8 cellular contexts compared by ENCODE assay signal in genomic region chrX:48696301-48697181, GRCh38. TPM values are rescaled to one million over a fixed set of nuclear protein-coding genes. Genes with fewer than 3 reads are reported as not detected.
DNase-seq lines count a peak whose midpoint lies in the region; ATAC-seq and TF ChIP-seq lines count a peak whose summit lies in the region.

SUV39H1 (plus strand) TSS chrX:48696734; CDS start chrX:48696785, 51 bp downstream.

- peak; percentile 87 for ATAC-seq in GM21786 (IDR thresholded peaks at IDR 0.05; ENCODE audit: unreplicated experiment)

- H2AFZ ChIP-seq in KMS-11 (ENCODE audit: low read depth) = peak within 1 kb of the TSS; percentile 71

- H3K36me3 ChIP-seq in KMS-11 (ENCODE audit: insufficient read depth) = no peaks in the 10 kb centered on the region
- peaks cover 14% of the 10 kb centered on the region for H3K36me3 ChIP-seq in muscle layer of colon (ENCODE audit: insufficient read depth, low read length)

- no peak for TF ChIP-seq CTCF in KMS-11 (conservative IDR thresholded peaks at IDR 0.05; ENCODE audit: low read depth, low read length)

- H3K9me3 ChIP-seq in muscle layer of colon (ENCODE audit: low read length) = no peaks in the 10 kb centered on the region

- H3K27me3 ChIP-seq in KMS-11 (ENCODE audit: insufficient read depth, low read depth) = no peaks in the 10 kb centered on the region
- H3K27me3 ChIP-seq in muscle layer of colon (ENCODE audit: control insufficient read depth in 1 of 2, insufficient read depth in 2 of 2, low read length in 2 of 2) = no peaks in the 10 kb centered on the region

- peak within 1 kb of the TSS; percentile 68 for H3K4me2 ChIP-seq in KMS-11

- H4K20me1 ChIP-seq in KMS-11 (ENCODE audit: insufficient read depth) = no peaks in the 10 kb centered on the region

- no peak within 1 kb of the TSS for H3K4me3 ChIP-seq in KMS-11 (IDR thresholded peaks at IDR 0.05; ENCODE audit: insufficient read depth, low read depth, low read length)
- H3K4me3 ChIP-seq in muscle layer of colon (ENCODE audit: low read depth in 1 of 2, low read length in 2 of 2) = peak within 1 kb of the TSS; percentile 62 to 65

- peaks cover 18% of the 10 kb centered on the region; the same call in 1 of the 2 replicates for H3K79me2 ChIP-seq in KMS-11 (ENCODE audit: insufficient read depth, low read depth)

- H3K9ac ChIP-seq in KMS-11 = peak within 1 kb of the TSS; percentile 81
- H3K9ac ChIP-seq in muscle layer of colon (ENCODE audit: low read length) = peak within 1 kb of the TSS; percentile 82

- H3K4me1 ChIP-seq in KMS-11 (ENCODE audit: low read depth, poor library complexity, severe bottlenecking) (peaks cover 5% of the 10 kb centered on the region), muscle layer of colon (ENCODE audit: insufficient read depth, low read length) (no peaks in the 10 kb centered on the region)

- DNase-seq in DMS79 treated with DMSO at 0.1 percent for 48 hours (lab: John Stamatoyannopoulos, UW) (peak; percentile 77), erythroblast (lab: John Stamatoyannopoulos, UW) (peak; percentile 95)
- peak; percentile 81 for DNase-seq in activated T-cell treated with anti-CD3 and anti-CD28 coated beads, Interleukin-2, amount 50 U/mL, for 1 hour
- DNase-seq in stimulated activated CD8-positive, alpha-beta memory T cell treated with anti-CD3 and anti-CD28 coated beads, Interleukin-7, amount 100 ng/mL, for 1 hour (ENCODE audit: low read depth in 2 of 2) = peak; percentile 49 to 59

- H3K27ac ChIP-seq in KMS-11 (peak within 1 kb of the TSS; percentile 77), muscle layer of colon (ENCODE audit: low read depth, low read length) (peak within 1 kb of the TSS; percentile 65)

- TF ChIP-seq POLR2A in erythroblast (IDR thresholded peaks at IDR 0.05; ENCODE audit: low read length) = peak; percentile 61

TF ChIP-seq in PFSK-1, 5 proteins besides CTCF, POLR2A, EP300 and RAD21:
- TF ChIP-seq FOXP2 (optimal IDR thresholded peaks at IDR 0.05; ENCODE audit: borderline replicate concordance, extremely low read depth, extremely low read length, insufficient read depth) (no peak), POLR2AphosphoS5 (IDR thresholded peaks at IDR 0.05; ENCODE audit: low read depth, low read length) (peak; percentile 39; the same call in 1 of the 2 replicates), TAF1 (IDR thresholded peaks at IDR 0.05; ENCODE audit: borderline replicate concordance, insufficient read depth, low read length) (peak; percentile 78; the same call in 1 of the 2 replicates), SIN3A (IDR thresholded peaks at IDR 0.05; ENCODE audit: borderline replicate concordance, insufficient read depth, low read length) (peak; percentile 68; the same call in 1 of the 2 replicates)
- TF ChIP-seq, protein P1, sequence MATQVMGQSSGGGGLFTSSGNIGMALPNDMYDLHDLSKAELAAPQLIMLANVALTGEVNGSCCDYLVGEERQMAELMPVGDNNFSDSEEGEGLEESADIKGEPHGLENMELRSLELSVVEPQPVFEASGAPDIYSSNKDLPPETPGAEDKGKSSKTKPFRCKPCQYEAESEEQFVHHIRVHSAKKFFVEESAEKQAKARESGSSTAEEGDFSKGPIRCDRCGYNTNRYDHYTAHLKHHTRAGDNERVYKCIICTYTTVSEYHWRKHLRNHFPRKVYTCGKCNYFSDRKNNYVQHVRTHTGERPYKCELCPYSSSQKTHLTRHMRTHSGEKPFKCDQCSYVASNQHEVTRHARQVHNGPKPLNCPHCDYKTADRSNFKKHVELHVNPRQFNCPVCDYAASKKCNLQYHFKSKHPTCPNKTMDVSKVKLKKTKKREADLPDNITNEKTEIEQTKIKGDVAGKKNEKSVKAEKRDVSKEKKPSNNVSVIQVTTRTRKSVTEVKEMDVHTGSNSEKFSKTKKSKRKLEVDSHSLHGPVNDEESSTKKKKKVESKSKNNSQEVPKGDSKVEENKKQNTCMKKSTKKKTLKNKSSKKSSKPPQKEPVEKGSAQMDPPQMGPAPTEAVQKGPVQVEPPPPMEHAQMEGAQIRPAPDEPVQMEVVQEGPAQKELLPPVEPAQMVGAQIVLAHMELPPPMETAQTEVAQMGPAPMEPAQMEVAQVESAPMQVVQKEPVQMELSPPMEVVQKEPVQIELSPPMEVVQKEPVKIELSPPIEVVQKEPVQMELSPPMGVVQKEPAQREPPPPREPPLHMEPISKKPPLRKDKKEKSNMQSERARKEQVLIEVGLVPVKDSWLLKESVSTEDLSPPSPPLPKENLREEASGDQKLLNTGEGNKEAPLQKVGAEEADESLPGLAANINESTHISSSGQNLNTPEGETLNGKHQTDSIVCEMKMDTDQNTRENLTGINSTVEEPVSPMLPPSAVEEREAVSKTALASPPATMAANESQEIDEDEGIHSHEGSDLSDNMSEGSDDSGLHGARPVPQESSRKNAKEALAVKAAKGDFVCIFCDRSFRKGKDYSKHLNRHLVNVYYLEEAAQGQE (IDR thresholded peaks at IDR 0.05; ENCODE audit: insufficient read depth in 1 of 2, low read depth in 2 of 2, low read length in 2 of 2) = peak in 1 of 2 experiments; percentile 23; a peak in 1 of 4 replicates

RNA-seq across cellular contexts. Expression of gene SUV39H1, which starts in this region (rescaled TPM):
- 15.7 TPM for polyA plus RNA-seq in PFSK-1 (2012; ENCODE audit: insufficient read length, low read depth)
